In genomic region chr5:140107312-140108092, GRCh38 we compare ENCODE assay signal across 9 cellular contexts. TPM values are rescaled to one million over a fixed set of nuclear protein-coding genes. Genes with fewer than 3 reads are reported as not detected.
DNase-seq lines count a peak whose midpoint lies in the region; ATAC-seq, FAIRE-seq and TF ChIP-seq lines count a peak whose summit lies in the region.
"Had no signal": no experiment of that assay in that cellular context is flagged by ENCODE, and none has a peak within 500 bp of the region (broad histone marks: within the 10 kb centered on the region; RNA-seq: fewer than 3 reads in every experiment).

No MANE protein-coding gene starts in this region.

- peaks cover 44% of the 10 kb centered on the region for H4K20me1 ChIP-seq in BLaER1
- H4K20me1 ChIP-seq in HepG2 (ENCODE audit: insufficient read depth, low read length): peaks cover 6% of the 10 kb centered on the region; the same call in 1 of the 2 replicates

- H3K9me3 ChIP-seq in BLaER1: no peaks in the 10 kb centered on the region
- H3K9me3 ChIP-seq in HepG2 (ENCODE audit: low read length): no peaks in the 10 kb centered on the region

- FAIRE-seq in HepG2 (lab: Jason Lieb, UNC): no peak
- FAIRE-seq: islet of Langerhans had no signal

- peaks cover 41% of the 10 kb centered on the region for H3K4me1 Mint-ChIP-seq in activated CD4-positive, alpha-beta T cell treated with anti-CD3 and anti-CD28 coated beads, Interleukin-2, amount 10 ng/mL, durations not matched to agents 7 days and 5 days

- H3K4me1 ChIP-seq in BLaER1 (peaks cover 19% of the 10 kb centered on the region), HepG2 (ENCODE audit: insufficient read depth, low read length) (peaks cover 45% of the 10 kb centered on the region)

- H3K36me3 Mint-ChIP-seq in activated CD4-positive, alpha-beta T cell treated with anti-CD3 and anti-CD28 coated beads, Interleukin-2, amount 10 ng/mL, durations not matched to agents 7 days and 5 days (ENCODE audit: low read depth): peaks cover 6% of the 10 kb centered on the region

- peak; percentile 91 for ATAC-seq in HG03432 (IDR thresholded peaks at IDR 0.05; ENCODE audit: unreplicated experiment)
- peak; percentile 88 for ATAC-seq in HepG2

- TF ChIP-seq CTCF in HepG2 (CRISPR knock-in tag; IDR thresholded peaks at IDR 0.05): peak; percentile 59

- 2% methylated on average over 35 of the region's 88 CpGs for whole genome bisulfite sequencing in HepG2 (ENCODE audit: low lambda C conversion rate)

- H3K36me3 ChIP-seq in BLaER1 (no peaks in the 10 kb centered on the region), HepG2 (replicated peaks in 1 of 2; ENCODE audit: control insufficient read depth in 1 of 2, insufficient read depth in 2 of 2, low read length in 2 of 2) (no peaks in the 10 kb centered on the region)

- H3K4me3 ChIP-seq in BLaER1 (peak overlapping the region; percentile 70), HepG2 (replicated peaks in 1 of 3; ENCODE audit: insufficient read depth in 1 of 3, low read depth in 2 of 3, low read length in 3 of 3) (peak overlapping the region; percentile 82 to 95 (median 93))

- H3K27ac ChIP-seq in BLaER1 (peak overlapping the region; percentile 79), HepG2 (ENCODE audit: extremely low read length, insufficient read depth, low read length) (peak overlapping the region; percentile 82)

- peak overlapping the region; percentile 82 for H3K9ac ChIP-seq in BLaER1
- H3K9ac ChIP-seq in HepG2 (ENCODE audit: insufficient read depth, low read depth, low read length): peak overlapping the region; percentile 77

- peaks cover 46% of the 10 kb centered on the region for H3K27me3 ChIP-seq in BLaER1
- no peaks in the 10 kb centered on the region; a peak in 1 of 5 replicates for H3K27me3 ChIP-seq in HepG2 (ENCODE audit: control insufficient read depth in 1 of 2, insufficient read depth in 2 of 2, low read length in 2 of 2)

- CTCF ChIA-PET in activated CD4-positive, alpha-beta T cell treated with anti-CD3 and anti-CD28 coated beads, Interleukin-2, amount 10 ng/mL, durations not matched to agents 7 days and 5 days (lab: Charles Lee): interaction anchor here (0.7 to 1.5 kb wide), 8 partner anchors 8 to 144 kb away, joined by 3 to 5 read pairs (median 3); no protein-coding TSS in a partner anchor
- CTCF ChIA-PET in HepG2 (lab: Yijun Ruan, JAX; ENCODE audit: low intra/inter-chr PET ratio, low total read pairs): no interaction called here

- TF ChIP-seq EP300 in HepG2 (IDR thresholded peaks at IDR 0.05; ENCODE audit: low read depth in 2 of 2, low read length in 2 of 2): no peak
- 0 out of 2 replicates have a peak, but pooled peaks have one; percentile 5 for TF ChIP-seq EP300 in HepG2 (CRISPR knock-in tag; IDR thresholded peaks at IDR 0.05; ENCODE audit: borderline replicate concordance)

- intact Hi-C loops in HepG2 (cut with micrococcal nuclease; ENCODE audit: unreplicated experiment): loop anchor here (5.0 kb wide), 1 partner anchor 35 kb away; no protein-coding TSS in a partner anchor

- TF ChIP-seq POLR2A in GM19193 (IDR thresholded peaks at IDR 0.05; ENCODE audit: extremely low read depth, insufficient read depth, insufficient read length) (peak; percentile 87), HepG2 (IDR thresholded peaks at IDR 0.05; ENCODE audit: insufficient read depth in 1 of 2, low read depth in 2 of 2, low read length in 2 of 2) (peak in 1 of 2 experiments; percentile 81; a peak in 2 of 4 replicates)

- H3K27ac Mint-ChIP-seq in activated CD4-positive, alpha-beta T cell treated with anti-CD3 and anti-CD28 coated beads, Interleukin-2, amount 10 ng/mL, durations not matched to agents 7 days and 5 days: peak overlapping the region; percentile 94

- TF ChIP-seq RAD21 in HepG2 (CRISPR knock-in tag; IDR thresholded peaks at IDR 0.05): peak; percentile 40

- DNase-seq in NCI-H524 treated with DMSO at 0.1 percent for 48 hours (lab: John Stamatoyannopoulos, UW) (peak; percentile 56), cortex of kidney (lab: John Stamatoyannopoulos, UW) (peak; percentile 78), HepG2 (ENCODE audit: low spot score) (peak; percentile 80)
- peak; percentile 93 for DNase-seq in activated CD4-positive, alpha-beta T cell treated with anti-CD3 and anti-CD28 coated beads, Interleukin-2, amount 10 ng/mL, durations not matched to agents 7 days and 5 days
- DNase-seq in stimulated activated CD4-positive, alpha-beta T cell treated with anti-CD3 and anti-CD28 coated beads, Interleukin-2, amount 100 ng/mL, for 48 hours: peak; percentile 89

- no peaks in the 10 kb centered on the region for H3K9me3 Mint-ChIP-seq in activated CD4-positive, alpha-beta T cell treated with anti-CD3 and anti-CD28 coated beads, Interleukin-2, amount 10 ng/mL, durations not matched to agents 7 days and 5 days

- TSS peak; percentile 68 for BruUV-seq in HepG2 (replicated peaks; lab: Mats Ljungman, UMichigan)

- H3K4me3 Mint-ChIP-seq in activated CD4-positive, alpha-beta T cell treated with anti-CD3 and anti-CD28 coated beads, Interleukin-2, amount 10 ng/mL, durations not matched to agents 7 days and 5 days: peak overlapping the region; percentile 91

- peaks cover 46% of the 10 kb centered on the region for H3K27me3 Mint-ChIP-seq in activated CD4-positive, alpha-beta T cell treated with anti-CD3 and anti-CD28 coated beads, Interleukin-2, amount 10 ng/mL, durations not matched to agents 7 days and 5 days

- no peak overlapping the region for H2AFZ ChIP-seq in HepG2 (ENCODE audit: low read length)

- in situ Hi-C loops in HepG2 (cut with HindIII; ENCODE audit: extremely low pct_ligation_motif_present, low pct_unique_long_range_greater_than_20kb): no loop called here

- H3K4me2 ChIP-seq in BLaER1 (peak overlapping the region; percentile 87), HepG2 (ENCODE audit: low read depth, low read length) (peak overlapping the region; percentile 90)

- H3K79me2 ChIP-seq in HepG2 (ENCODE audit: insufficient read depth, low read length): peaks cover 40% of the 10 kb centered on the region

- POLR2A ChIA-PET in activated CD4-positive, alpha-beta T cell treated with anti-CD3 and anti-CD28 coated beads, Interleukin-2, amount 10 ng/mL, durations not matched to agents 7 days and 5 days (lab: Charles Lee): no interaction called here
- POLR2A ChIA-PET in HepG2 (lab: Yijun Ruan, JAX): interaction anchor here (0.6 to 2.1 kb wide), 15 partner anchors 8 to 239 kb away, joined by 3 to 8 read pairs (median 4); partner anchors contain the start of gene HBEGF

RNA-seq across cellular contexts. Expression of gene PURA, which starts 6.4 kb away (rescaled TPM):
- total RNA-seq in activated CD4-positive, alpha-beta T cell treated with anti-CD3 and anti-CD28 coated beads, Interleukin-2, amount 10 ng/mL, durations not matched to agents 7 days and 5 days: 10 to 100 TPM; 15.5 to 15.7 TPM
- 5.0 and 6.8 TPM in 2 replicates for total RNA-seq in HepG2 (2016; rRNA removed; fragmentation: Illumina TruSeq; extraction: Trizol)
- 0.30 and 0.97 TPM in 2 replicates for total RNA-seq in HepG2 (2016; cell fraction: cytosol; rRNA removed; fragmentation: Illumina TruSeq; extraction: Trizol; ENCODE audit: low read depth)
- total RNA-seq in HepG2 (2016; cell fraction: insoluble cytoplasmic fraction; rRNA removed; fragmentation: Illumina TruSeq; extraction: Trizol): 4.7 and 5.6 TPM in 2 replicates
- 2.4 and 2.5 TPM in 2 replicates for total RNA-seq in HepG2 (2016; cell fraction: membrane; rRNA removed; fragmentation: Illumina TruSeq; extraction: Trizol)
- 12.4 and 12.9 TPM in 2 replicates for total RNA-seq in HepG2 (2016; cell fraction: nucleus; rRNA removed; fragmentation: Illumina TruSeq; extraction: Trizol)
- 1.9 and 2.0 TPM in 2 replicates for polyA plus RNA-seq in HepG2 (2011; rRNA removed)
- 1.0 and 1.4 TPM in 2 replicates for polyA plus RNA-seq in HepG2 (2011; cell fraction: cytosol; rRNA removed)
- polyA plus RNA-seq in HepG2 (2011; cell fraction: nucleus; rRNA removed): 2.3 and 2.9 TPM in 2 replicates
- 4.9 and 5.4 TPM in 2 replicates for polyA plus RNA-seq in HepG2 (2012)
- 0.85 and 1.1 TPM in 2 replicates for polyA plus RNA-seq in HepG2 (2016; cell fraction: cytosol; fragmentation: Illumina TruSeq; extraction: Trizol; ENCODE audit: low read depth)
- 5.5 and 6.1 TPM in 2 replicates for polyA plus RNA-seq in HepG2 (2016; cell fraction: insoluble cytoplasmic fraction; fragmentation: Illumina TruSeq; extraction: Trizol; ENCODE audit: low read depth)
- polyA plus RNA-seq in HepG2 (2016; cell fraction: membrane; fragmentation: Illumina TruSeq; extraction: Trizol; ENCODE audit: low read depth): 1.4 and 1.9 TPM in 2 replicates
- polyA plus RNA-seq in HepG2 (2016; cell fraction: nucleus; fragmentation: Illumina TruSeq; extraction: Trizol; ENCODE audit: insufficient read depth, low read depth): 6.2 and 7.4 TPM in 2 replicates
- 2.9 and 3.8 TPM in 2 replicates for polyA minus RNA-seq in HepG2 (2011; rRNA and poly(A)+ RNA removed; ENCODE audit: low replicate concordance)
- 5.7 and 6.0 TPM in 2 replicates for polyA minus RNA-seq in HepG2 (2011; cell fraction: cytosol; rRNA and poly(A)+ RNA removed)
- polyA minus RNA-seq in HepG2 (2011; cell fraction: nucleus; rRNA and poly(A)+ RNA removed): 26.4 and 31.0 TPM in 2 replicates

RNA-seq across cellular contexts. Expression of gene IGIP, which starts 18.2 kb away (rescaled TPM):
- 1 to 10 TPM; 5.1 to 5.3 TPM for total RNA-seq in activated CD4-positive, alpha-beta T cell treated with anti-CD3 and anti-CD28 coated beads, Interleukin-2, amount 10 ng/mL, durations not matched to agents 7 days and 5 days
- 2.1 and 2.4 TPM in 2 replicates for total RNA-seq in HepG2 (2016; rRNA removed; fragmentation: Illumina TruSeq; extraction: Trizol)
- 0.09 and 0.10 TPM in 2 replicates for total RNA-seq in HepG2 (2016; cell fraction: cytosol; rRNA removed; fragmentation: Illumina TruSeq; extraction: Trizol; ENCODE audit: low read depth)
- total RNA-seq in HepG2 (2016; cell fraction: insoluble cytoplasmic fraction; rRNA removed; fragmentation: Illumina TruSeq; extraction: Trizol): 1.8 and 2.2 TPM in 2 replicates
- 0.34 and 0.59 TPM in 2 replicates for total RNA-seq in HepG2 (2016; cell fraction: membrane; rRNA removed; fragmentation: Illumina TruSeq; extraction: Trizol)
- total RNA-seq in HepG2 (2016; cell fraction: nucleus; rRNA removed; fragmentation: Illumina TruSeq; extraction: Trizol): 8.3 and 8.9 TPM in 2 replicates
- 1.4 and 1.7 TPM in 2 replicates for polyA plus RNA-seq in HepG2 (2011; rRNA removed)
- polyA plus RNA-seq in HepG2 (2011; cell fraction: cytosol; rRNA removed): 0.51 and 0.97 TPM in 2 replicates
- 3.2 and 4.1 TPM in 2 replicates for polyA plus RNA-seq in HepG2 (2011; cell fraction: nucleus; rRNA removed)
- 3.6 TPM in 2 replicates for polyA plus RNA-seq in HepG2 (2012)
- polyA plus RNA-seq in HepG2 (2016; cell fraction: cytosol; fragmentation: Illumina TruSeq; extraction: Trizol; ENCODE audit: low read depth): 0.14 TPM in 1 of 2 replicates, not detected in the other
- 1.4 and 1.5 TPM in 2 replicates for polyA plus RNA-seq in HepG2 (2016; cell fraction: insoluble cytoplasmic fraction; fragmentation: Illumina TruSeq; extraction: Trizol; ENCODE audit: low read depth)
- 0.10 and 0.17 TPM in 2 replicates for polyA plus RNA-seq in HepG2 (2016; cell fraction: membrane; fragmentation: Illumina TruSeq; extraction: Trizol; ENCODE audit: low read depth)
- polyA plus RNA-seq in HepG2 (2016; cell fraction: nucleus; fragmentation: Illumina TruSeq; extraction: Trizol; ENCODE audit: insufficient read depth, low read depth): 4.7 and 5.2 TPM in 2 replicates
- 1.4 and 1.8 TPM in 2 replicates for polyA minus RNA-seq in HepG2 (2011; rRNA and poly(A)+ RNA removed; ENCODE audit: low replicate concordance)
- polyA minus RNA-seq in HepG2 (2011; cell fraction: cytosol; rRNA and poly(A)+ RNA removed): 1.4 and 1.7 TPM in 2 replicates
- 11.8 and 12.3 TPM in 2 replicates for polyA minus RNA-seq in HepG2 (2011; cell fraction: nucleus; rRNA and poly(A)+ RNA removed)

Comparison
In these comparisons a context has a peak if more than half of its experiments do, and no peak if none do; other contexts are left out.
1. Peak in every context shown above with its lines: DNase-seq, ATAC-seq, H3K4me3 ChIP-seq and H3K27ac ChIP-seq.